Comparison of ENCODE assay signal across 4 cellular contexts in the genomic region with DNA sequence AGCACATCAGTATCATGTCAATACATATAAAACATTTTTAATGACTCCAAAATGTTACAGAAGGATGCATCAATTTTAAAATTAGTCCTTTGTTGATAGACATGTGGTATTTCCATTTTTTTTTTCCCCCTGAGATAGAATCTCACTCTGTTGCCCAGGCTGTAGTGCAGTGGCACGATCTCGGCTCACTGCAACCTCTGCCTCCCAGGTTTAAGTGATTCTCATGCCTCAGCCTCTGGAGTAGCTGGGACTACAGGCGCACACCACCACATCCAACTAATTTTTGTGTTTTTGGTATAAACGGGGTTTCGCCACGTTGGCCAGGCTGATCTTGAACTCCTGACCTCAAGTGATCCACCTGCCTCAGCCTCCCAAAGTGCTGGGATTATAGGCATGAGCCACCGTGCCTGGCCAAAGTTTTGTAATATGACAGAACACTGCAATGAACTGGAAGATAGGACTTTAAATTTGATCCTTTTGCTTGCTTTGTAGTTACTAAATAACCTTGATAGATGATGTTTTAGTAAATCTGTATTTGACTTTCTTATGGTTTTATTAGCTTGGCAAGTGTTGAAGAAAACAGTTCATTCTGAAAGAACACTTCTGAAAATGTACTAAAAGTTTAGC. TPM values are rescaled to one million over a fixed set of nuclear protein-coding genes. Genes with fewer than 3 reads are reported as not detected.
"Had no signal": no experiment of that assay in that cellular context is flagged by ENCODE, and none has a peak within 500 bp of the region (broad histone marks: within the 10 kb centered on the region; RNA-seq: fewer than 3 reads in every experiment).

No MANE protein-coding gene starts in this region.

RNA-seq across cellular contexts. Expression of a gene that starts 27.6 kb away (rescaled TPM):
- total RNA-seq: bronchial epithelial cell, Right ventricle myocardium superior, SJCRH30 had no signal
- polyA plus RNA-seq: SK-N-SH had no signal
